ENCODE assay signal across 13 cellular contexts in genomic region chr4:1644906-1645657, GRCh38. TPM values are rescaled to one million over a fixed set of nuclear protein-coding genes. Genes with fewer than 3 reads are reported as not detected.
DNase-seq lines count a peak whose midpoint lies in the region; ATAC-seq and TF ChIP-seq lines count a peak whose summit lies in the region.
"Had no signal": no experiment of that assay in that cellular context is flagged by ENCODE, and none has a peak within 500 bp of the region (broad histone marks: within the 10 kb centered on the region; RNA-seq: fewer than 3 reads in every experiment).

No MANE protein-coding gene starts in this region.

- H3K4me3 Mint-ChIP-seq in activated CD4-positive, alpha-beta memory T cell treated with anti-CD3 and anti-CD28 coated beads, Interleukin-2, amount 10 ng/mL, durations not matched to agents 7 days and 5 days, result no peak overlapping the region
- H3K4me3 Mint-ChIP-seq: activated naive CD4-positive, alpha-beta T cell treated with anti-CD3 and anti-CD28 coated beads, Interleukin-2, amount 10 ng/mL, durations not matched to agents 7 days and 5 days; immature natural killer cell had no signal

- H3K4me3 ChIP-seq in fibroblast of lung (replicated peaks in 1 of 4; ENCODE audit: control extremely low read depth in 1 of 4, insufficient read depth in 1 of 4, low read depth in 3 of 4, low read length in 4 of 4) (no peak overlapping the region), uterus (no peak overlapping the region)

- H3K36me3 ChIP-seq in fibroblast of lung (ENCODE audit: control insufficient read depth, insufficient read depth, low read length) (no peaks in the 10 kb centered on the region), uterus (no peaks in the 10 kb centered on the region)

- no peak overlapping the region for H3K9ac ChIP-seq in fibroblast of lung (ENCODE audit: insufficient read depth, low read length)

- no peaks in the 10 kb centered on the region for H3K9me3 ChIP-seq in fibroblast of lung (ENCODE audit: control insufficient read depth, insufficient read depth, low read depth, low read length)
- H3K9me3 ChIP-seq in uterus, result no peaks in the 10 kb centered on the region

- no peak overlapping the region for H2AFZ ChIP-seq in fibroblast of lung (ENCODE audit: low read length)

- peaks cover 3% of the 10 kb centered on the region for H3K4me1 Mint-ChIP-seq in activated CD4-positive, alpha-beta memory T cell treated with anti-CD3 and anti-CD28 coated beads, Interleukin-2, amount 10 ng/mL, durations not matched to agents 7 days and 5 days

- intact Hi-C loops in Right ventricle myocardium inferior (cut with DNase I) (no loop called here), cardiac septum (cut with DNase I) (no loop called here), uterus (cut with DNase I; ENCODE audit: low total_unique reads) (no loop called here)

- no peaks in the 10 kb centered on the region for H3K27me3 ChIP-seq in fibroblast of lung (ENCODE audit: control insufficient read depth, insufficient read depth, low read length)
- no peaks in the 10 kb centered on the region for H3K27me3 ChIP-seq in uterus

- no peaks in the 10 kb centered on the region for H3K9me3 Mint-ChIP-seq in activated CD4-positive, alpha-beta memory T cell treated with anti-CD3 and anti-CD28 coated beads, Interleukin-2, amount 10 ng/mL, durations not matched to agents 7 days and 5 days
- H3K9me3 Mint-ChIP-seq: immature natural killer cell had no signal

- H4K20me1 ChIP-seq in fibroblast of lung (ENCODE audit: control insufficient read depth, extremely low read depth, insufficient read depth, low read length), result no peaks in the 10 kb centered on the region

- no peaks in the 10 kb centered on the region for H3K79me2 ChIP-seq in fibroblast of lung (ENCODE audit: control insufficient read depth, insufficient read depth, low read length)

- no peak for TF ChIP-seq POLR2A in uterus (IDR thresholded peaks at IDR 0.05)

- no peak overlapping the region for H3K4me2 ChIP-seq in fibroblast of lung (ENCODE audit: extremely low read depth, insufficient read depth, low read length)

- no peaks in the 10 kb centered on the region for H3K36me3 Mint-ChIP-seq in activated CD4-positive, alpha-beta memory T cell treated with anti-CD3 and anti-CD28 coated beads, Interleukin-2, amount 10 ng/mL, durations not matched to agents 7 days and 5 days (ENCODE audit: low read depth)
- H3K36me3 Mint-ChIP-seq: activated naive CD4-positive, alpha-beta T cell treated with anti-CD3 and anti-CD28 coated beads, Interleukin-2, amount 10 ng/mL, durations not matched to agents 7 days and 5 days; immature natural killer cell had no signal

- ATAC-seq in Right ventricle myocardium inferior, result peak; percentile 93
- ATAC-seq in HG03469 (IDR thresholded peaks at IDR 0.05; ENCODE audit: unreplicated experiment), result no peak

- CTCF ChIA-PET in activated CD4-positive, alpha-beta memory T cell treated with anti-CD3 and anti-CD28 coated beads, Interleukin-2, amount 10 ng/mL, durations not matched to agents 7 days and 5 days (lab: Charles Lee), result no interaction called here

- H3K27ac ChIP-seq in fibroblast of lung (ENCODE audit: insufficient read depth, low read length), result no peak overlapping the region
- peak overlapping the region in 1 of 2 donors; percentile 3 for H3K27ac ChIP-seq in uterus

- POLR2A ChIA-PET in activated CD4-positive, alpha-beta memory T cell treated with anti-CD3 and anti-CD28 coated beads, Interleukin-2, amount 10 ng/mL, durations not matched to agents 7 days and 5 days (lab: Charles Lee), result no interaction called here

- H3K4me1 ChIP-seq in fibroblast of lung (ENCODE audit: control insufficient read depth, extremely low read depth, insufficient read depth, low read length), result no peaks in the 10 kb centered on the region
- H3K4me1 ChIP-seq in uterus, result peaks cover 0 to 5% of the 10 kb centered on the region in 2 donors

- H3K27me3 Mint-ChIP-seq in activated CD4-positive, alpha-beta memory T cell treated with anti-CD3 and anti-CD28 coated beads, Interleukin-2, amount 10 ng/mL, durations not matched to agents 7 days and 5 days, result no peaks in the 10 kb centered on the region
- H3K27me3 Mint-ChIP-seq: activated naive CD4-positive, alpha-beta T cell treated with anti-CD3 and anti-CD28 coated beads, Interleukin-2, amount 10 ng/mL, durations not matched to agents 7 days and 5 days had no signal

- H3K27ac Mint-ChIP-seq in activated CD4-positive, alpha-beta memory T cell treated with anti-CD3 and anti-CD28 coated beads, Interleukin-2, amount 10 ng/mL, durations not matched to agents 7 days and 5 days, result no peak overlapping the region
- H3K27ac Mint-ChIP-seq: activated naive CD4-positive, alpha-beta T cell treated with anti-CD3 and anti-CD28 coated beads, Interleukin-2, amount 10 ng/mL, durations not matched to agents 7 days and 5 days; immature natural killer cell had no signal

- no peak for DNase-seq in Right ventricle myocardium inferior (ENCODE audit: missing footprints)
- DNase-seq in cardiac septum (ENCODE audit: low spot score), result no peak
- DNase-seq in fibroblast of lung (ENCODE audit: low read depth in 2 of 2), result peak; percentile 32 to 40
- peak; percentile 31 for DNase-seq in middle frontal gyrus (ENCODE audit: extremely low spot score, low spot score)
- DNase-seq in uterus, result peak; percentile 28 to 61
- DNase-seq in NCI-H1930 (lab: John Stamatoyannopoulos, UW), result no peak
- no peak for DNase-seq in activated CD4-positive, alpha-beta memory T cell treated with anti-CD3 and anti-CD28 coated beads, Interleukin-2, amount 10 ng/mL, durations not matched to agents 7 days and 5 days
- DNase-seq: activated naive CD4-positive, alpha-beta T cell treated with anti-CD3 and anti-CD28 coated beads, Interleukin-2, amount 10 ng/mL, durations not matched to agents 7 days and 5 days; AML-193; immature natural killer cell; MV-4-11; T-helper 2 cell had no signal

- TF ChIP-seq CTCF in fibroblast of lung (conservative IDR thresholded peaks at IDR 0.05 in 1 of 2, IDR thresholded peaks at IDR 0.05 in 1 of 2; ENCODE audit: low read depth in 1 of 2, low read length in 2 of 2), result no peak
- TF ChIP-seq CTCF in uterus (IDR thresholded peaks at IDR 0.05), result no peak

RNA-seq across cellular contexts. Expression of gene FAM53A, which starts 39.0 kb away (rescaled TPM):
- 0.49 TPM for total RNA-seq in Right ventricle myocardium inferior
- 1.00 TPM for total RNA-seq in cardiac septum
- 0.77 and 0.99 TPM in 2 replicates for total RNA-seq in fibroblast of lung
- 0.65 and 0.86 TPM in 2 replicates for polyA plus RNA-seq in fibroblast of lung
- 1.6 and 1.7 TPM in 2 replicates for polyA plus RNA-seq in fibroblast of lung (2012)
- 0.24 TPM in 1 of 2 replicates, not detected in the other for polyA minus RNA-seq in fibroblast of lung (ENCODE audit: low replicate concordance)
- total RNA-seq in uterus, result 1 to 10 TPM in 2 of 4 donors, not detected in 2; 1.3 to 3.2 TPM
- under 1 TPM; 0.65 to 0.91 TPM for total RNA-seq in activated CD4-positive, alpha-beta memory T cell treated with anti-CD3 and anti-CD28 coated beads, Interleukin-2, amount 10 ng/mL, durations not matched to agents 7 days and 5 days

Comparison
In these comparisons a context has a peak if more than half of its experiments do, and no peak if none do; other contexts are left out.
1. DNase-seq: peak in fibroblast of lung (2 of 2), middle frontal gyrus (single experiment) and uterus (2 of 2); none in Right ventricle myocardium inferior (single experiment), cardiac septum (single experiment), NCI-H1930 (0 of 2) and activated CD4-positive, alpha-beta memory T cell treated with anti-CD3 and anti-CD28 coated beads, Interleukin-2, amount 10 ng/mL, durations not matched to agents 7 days and 5 days (single experiment).